ENCODE assay signal across 5 cellular contexts in the genomic region with DNA sequence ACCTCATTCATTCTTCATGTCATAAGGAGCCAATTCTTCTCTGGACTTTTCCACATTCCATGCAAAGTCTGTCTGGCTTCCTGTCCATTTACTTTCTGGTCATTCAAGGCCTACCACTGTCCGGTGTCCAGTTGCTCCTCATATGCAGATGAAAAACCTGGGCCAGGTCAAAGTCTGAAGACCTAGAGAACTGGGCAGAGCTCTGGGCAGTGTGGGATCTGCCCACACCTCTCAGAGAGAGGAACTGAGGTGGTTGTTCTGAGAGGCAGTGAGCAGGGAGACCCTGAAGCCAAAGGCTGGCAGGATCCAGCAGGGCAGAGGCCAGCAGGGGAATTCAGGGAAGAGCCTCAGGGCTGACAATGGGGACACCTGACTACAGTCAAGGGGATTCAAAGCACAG. TPM values are rescaled to one million over a fixed set of nuclear protein-coding genes. Genes with fewer than 3 reads are reported as not detected.
"Had no signal": no experiment of that assay in that cellular context is flagged by ENCODE, and none has a peak within 500 bp of the region (broad histone marks: within the 10 kb centered on the region; RNA-seq: fewer than 3 reads in every experiment).

No MANE protein-coding gene starts in this region.

RNA-seq across cellular contexts. Expression of a gene that starts 58.7 kb away (rescaled TPM):
- total RNA-seq: naive thymus-derived CD8-positive, alpha-beta T cell; natural killer cell treated with Interleukin-12 subunit alpha and Interleukin-12 subunit beta and Interleukin-15 and Interleukin-18, amount 100 ng/mL, for 72 hours; osteocyte had no signal
- polyA plus RNA-seq: naive thymus-derived CD4-positive, alpha-beta T cell; naive thymus-derived CD8-positive, alpha-beta T cell; neural cell had no signal
